19 cellular contexts compared by ENCODE assay signal in genomic region chr15:69860921-69861320, GRCh38.
DNase-seq lines count a peak whose midpoint lies in the region; ATAC-seq, FAIRE-seq and TF ChIP-seq lines count a peak whose summit lies in the region.
"Had no signal": no experiment of that assay in that cellular context is flagged by ENCODE, and none has a peak within 500 bp of the region (broad histone marks: within the 10 kb centered on the region; RNA-seq: fewer than 3 reads in every experiment).

No MANE protein-coding gene starts in this region.

- no peak overlapping the region for H3K9ac ChIP-seq in H1 (replicated peaks in 1 of 4; ENCODE audit: extremely low read depth in 1 of 4, low read depth in 3 of 4, low read length in 3 of 4)
- H3K9ac ChIP-seq in neuronal stem cell (ENCODE audit: low read depth, low read length, poor library complexity), result no peak overlapping the region

- H3K9me3 ChIP-seq in H1 (ENCODE audit: insufficient read depth in 2 of 2, low read depth in 1 of 2, low read length in 1 of 2) (no peaks in the 10 kb centered on the region), neuronal stem cell (replicated peaks in 1 of 2; ENCODE audit: control insufficient read depth in 2 of 2, insufficient read depth in 1 of 2, low read depth in 1 of 2, low read length in 2 of 2) (no peaks in the 10 kb centered on the region), osteoblast (ENCODE audit: low read depth, low read length) (no peaks in the 10 kb centered on the region)

- H4K91ac ChIP-seq in H1 (replicated peaks; ENCODE audit: insufficient read length, low read length) (no peak overlapping the region), neuronal stem cell (ENCODE audit: low read depth, low read length, poor library complexity) (no peak overlapping the region)

- no peak overlapping the region for H3K4ac ChIP-seq in H1 (replicated peaks; ENCODE audit: insufficient read length, low read depth, low read length)
- no peak overlapping the region for H3K4ac ChIP-seq in neuronal stem cell (ENCODE audit: low read length)

- H3K23me2 ChIP-seq in H1 (ENCODE audit: low read depth, low read length), result 0 out of 2 replicates have a peak, but pooled peaks cover 1% of the 10 kb centered on the region

- H3K36me3 ChIP-seq in H1 (ENCODE audit: control insufficient read depth in 2 of 4, insufficient read depth in 4 of 4, low read length in 3 of 4) (no peaks in the 10 kb centered on the region), neuronal stem cell (replicated peaks in 1 of 2; ENCODE audit: control insufficient read depth in 2 of 2, insufficient read depth in 2 of 2, low read length in 2 of 2) (no peaks in the 10 kb centered on the region), osteoblast (ENCODE audit: insufficient read depth, low read length) (no peaks in the 10 kb centered on the region)

- no peak for TF ChIP-seq RAD21 in H1 (IDR thresholded peaks at IDR 0.05 in 1 of 2, conservative IDR thresholded peaks at IDR 0.05 in 1 of 2; ENCODE audit: low read depth in 2 of 2, low read length in 2 of 2)

- H3K23ac ChIP-seq in H1 (ENCODE audit: insufficient read length) (no peak overlapping the region), neuronal stem cell (ENCODE audit: low read depth, low read length, poor library complexity) (no peak overlapping the region)

- H4K20me1 ChIP-seq in H1 (replicated peaks in 1 of 2; ENCODE audit: control insufficient read depth in 1 of 2, insufficient read depth in 2 of 2, low read length in 2 of 2), result no peaks in the 10 kb centered on the region
- no peaks in the 10 kb centered on the region for H4K20me1 ChIP-seq in osteoblast (ENCODE audit: insufficient read depth, low read length)

- CTCF ChIA-PET in H1 (lab: Charles Lee; ENCODE audit: partially characterized antibody), result interaction anchor here (1.1 to 1.9 kb wide), 3 partner anchors 15 to 134 kb away, joined by 3 to 5 read pairs (median 3); no protein-coding TSS in a partner anchor

- no peaks in the 10 kb centered on the region for H3K79me1 ChIP-seq in H1 (ENCODE audit: low read depth, low read length)
- no peaks in the 10 kb centered on the region for H3K79me1 ChIP-seq in neuronal stem cell (ENCODE audit: low read depth, low read length)

- TF ChIP-seq CTCF in H1 (IDR thresholded peaks at IDR 0.05; ENCODE audit: control extremely low read depth in 1 of 3, insufficient read depth in 1 of 3, low read depth in 1 of 3, low read length in 3 of 3) (no peak), nephron (IDR thresholded peaks at IDR 0.05; ENCODE audit: unreplicated experiment in 3 of 3) (no peak), osteoblast (IDR thresholded peaks at IDR 0.05; ENCODE audit: extremely low read depth, low read depth, low read length) (no peak)

- WGBS in H1 (ENCODE audit: extremely low coverage in 1 of 2, insufficient coverage in 1 of 2, insufficient read length in 1 of 2, insufficient replicate concordance in 2 of 2, low coverage in 1 of 2, low lambda C conversion rate in 2 of 2, missing lambda C conversion rate in 1 of 2), 2 experiments, result 93% methylated on average over 9 of the region's 9 CpGs; no CpG with 5 or more reads in 1 of the 2 experiments
- WGBS in neuronal stem cell (ENCODE audit: extremely low coverage in 2 of 2, insufficient read length in 2 of 2, insufficient replicate concordance in 1 of 2), 2 donors, result no CpG with 5 or more reads among the region's 9 CpGs

- H4K5ac ChIP-seq in H1 (ENCODE audit: insufficient read length, low read depth, low read length), result no peak overlapping the region

- DNase-seq in D341Med (ENCODE audit: low spot score), result peak; percentile 82
- peak; percentile 63 for DNase-seq in NCI-H2171 treated with DMSO at 0.1 percent for 48 hours (lab: John Stamatoyannopoulos, UW)
- DNase-seq in H1 (ENCODE audit: low read depth in 1 of 2, low spot score in 2 of 2), result no peak
- no peak for DNase-seq in neuronal stem cell (ENCODE audit: low spot score)
- no peak for DNase-seq in osteoblast (ENCODE audit: insufficient read length, low spot score, missing footprints)
- no peak for DNase-seq in T1000 (lab: John Stamatoyannopoulos, UW)
- DNase-seq: AML-193; C1 segment of cervical spinal cord; Calu3; CD8-positive, alpha-beta memory T cell; DMS79; MM.1S; NCI-H1048; NCI-H1417 treated with DMSO at 0.1 percent for 48 hours; NCI-H187; NCI-H748 treated with DMSO at 0.1 percent for 48 hours; SIG-M5 had no signal

- H3K56ac ChIP-seq in H1 (replicated peaks; ENCODE audit: insufficient read length, low read depth, low read length), result no peak overlapping the region

- H2BK120ac ChIP-seq in H1 (replicated peaks; ENCODE audit: low read depth, low read length), result no peak overlapping the region
- H2BK120ac ChIP-seq in neuronal stem cell (ENCODE audit: low read depth, low read length), result no peak overlapping the region

- peak overlapping the region; percentile 25 to 74 (median 30) for H3K27ac Mint-ChIP-seq in nephron
- H3K27ac Mint-ChIP-seq: CD8-positive, alpha-beta memory T cell had no signal

- H3K27me3 Mint-ChIP-seq in nephron (ENCODE audit: low read depth), result peaks cover 35% of the 10 kb centered on the region

- no peak overlapping the region for H2AFZ ChIP-seq in H1 (ENCODE audit: low read length)
- no peak overlapping the region for H2AFZ ChIP-seq in neuronal stem cell (ENCODE audit: low read length)
- H2AFZ ChIP-seq in osteoblast (ENCODE audit: low read length), result no peak overlapping the region

- no peaks in the 10 kb centered on the region; a peak in 1 of 7 replicates for H3K27me3 ChIP-seq in H1 (replicated peaks in 1 of 4; ENCODE audit: control insufficient read depth in 3 of 4, extremely low read depth in 1 of 4, insufficient read depth in 3 of 4, low read length in 3 of 4)
- H3K27me3 ChIP-seq in neuronal stem cell (ENCODE audit: control insufficient read depth in 3 of 3, insufficient read depth in 3 of 3, low read depth in 1 of 3, low read length in 3 of 3), result peaks cover 0 to 12% (median 0%) of the 10 kb centered on the region in 3 experiments
- H3K27me3 ChIP-seq in osteoblast (ENCODE audit: insufficient read depth, low read length), result peaks cover 5% of the 10 kb centered on the region

- no peak for TF ChIP-seq EP300 in H1 (IDR thresholded peaks at IDR 0.05; ENCODE audit: borderline replicate concordance in 1 of 2, low read depth in 2 of 2, low read length in 2 of 2)

- H3K4me1 ChIP-seq in H1 (replicated peaks in 1 of 4; ENCODE audit: control insufficient read depth in 3 of 4, insufficient read depth in 4 of 4, low read length in 3 of 4) (peaks cover 0 to 4% (median 0%) of the 10 kb centered on the region in 4 experiments; a peak in 1 of 7 replicates), neuronal stem cell (ENCODE audit: control insufficient read depth in 2 of 2, insufficient read depth in 1 of 2, low read depth in 1 of 2, low read length in 2 of 2) (peaks cover 0 to 11% of the 10 kb centered on the region in 2 donors), osteoblast (ENCODE audit: insufficient read depth, low read length) (peaks cover 5% of the 10 kb centered on the region)

- no peaks in the 10 kb centered on the region for H3K79me2 ChIP-seq in H1 (ENCODE audit: control insufficient read depth in 1 of 2, insufficient read depth in 2 of 2, low read length in 2 of 2)
- H3K79me2 ChIP-seq in osteoblast (ENCODE audit: insufficient read depth, low read length), result no peaks in the 10 kb centered on the region

- no peak overlapping the region for H2BK5ac ChIP-seq in H1 (ENCODE audit: low read depth, low read length)
- H2BK5ac ChIP-seq in neuronal stem cell (ENCODE audit: low read length), result no peak overlapping the region

- H4K8ac ChIP-seq in H1 (ENCODE audit: extremely low read depth, insufficient read depth, low read length), result no peak overlapping the region
- no peak overlapping the region for H4K8ac ChIP-seq in neuronal stem cell (ENCODE audit: low read depth, low read length)

- peaks cover 11% of the 10 kb centered on the region for H3K9me3 Mint-ChIP-seq in nephron
- H3K9me3 Mint-ChIP-seq: CD8-positive, alpha-beta memory T cell had no signal

- H2BK15ac ChIP-seq in H1 (ENCODE audit: low read length), result 0 out of 2 replicates have a peak overlapping the region, but pooled peaks have one; percentile 46
- H2BK15ac ChIP-seq in neuronal stem cell (ENCODE audit: low read length), result no peak overlapping the region

- no peak overlapping the region for H3K27ac ChIP-seq in H1 (ENCODE audit: low read depth, low read length)
- no peak overlapping the region for H3K27ac ChIP-seq in neuronal stem cell (replicated peaks; ENCODE audit: low read length)
- H3K27ac ChIP-seq in osteoblast (ENCODE audit: low read depth, low read length), result no peak overlapping the region

- H3K14ac ChIP-seq in H1 (ENCODE audit: insufficient read length), result no peak overlapping the region
- H3K14ac ChIP-seq in neuronal stem cell (ENCODE audit: low read length), result no peak overlapping the region

- peaks cover 72% of the 10 kb centered on the region for H3K4me1 Mint-ChIP-seq in nephron

- H2AK5ac ChIP-seq in H1 (ENCODE audit: low read depth, low read length) (no peak overlapping the region), neuronal stem cell (ENCODE audit: low read depth, low read length) (no peak overlapping the region)

- FAIRE-seq in H1 (lab: Jason Lieb, UNC), result no peak

- no peak for ATAC-seq in HG03571 (IDR thresholded peaks at IDR 0.05; ENCODE audit: unreplicated experiment)

- TF ChIP-seq POLR2A in H1 (IDR thresholded peaks at IDR 0.05; ENCODE audit: control extremely low read depth in 1 of 2, low read depth in 2 of 2, low read length in 2 of 2), result no peak

- H3K4me3 Mint-ChIP-seq in nephron, result peak overlapping the region in 1 of 3 experiments; percentile 34
- H3K4me3 Mint-ChIP-seq: CD8-positive, alpha-beta memory T cell had no signal

- no peak overlapping the region for H2BK20ac ChIP-seq in H1 (ENCODE audit: low read length)

- no peak overlapping the region for H2BK12ac ChIP-seq in H1 (ENCODE audit: low read depth, low read length)
- no peak overlapping the region for H2BK12ac ChIP-seq in neuronal stem cell (ENCODE audit: low read length)

- H3K4me2 ChIP-seq in H1 (ENCODE audit: insufficient read depth in 1 of 2, low read depth in 2 of 2, low read length in 2 of 2) (no peak overlapping the region), neuronal stem cell (ENCODE audit: insufficient read depth, low read length, poor library complexity, severe bottlenecking) (no peak overlapping the region), osteoblast (ENCODE audit: insufficient read depth, low read length) (no peak overlapping the region)

- H3K18ac ChIP-seq in H1 (ENCODE audit: extremely low read depth, low read length) (no peak overlapping the region), neuronal stem cell (ENCODE audit: low read length) (no peak overlapping the region)

- POLR2A ChIA-PET in H1 (lab: Charles Lee; ENCODE audit: partially characterized antibody), result no interaction called here

- H3K36me3 Mint-ChIP-seq in nephron (ENCODE audit: low read depth), result no peaks in the 10 kb centered on the region
- H3K36me3 Mint-ChIP-seq: CD8-positive, alpha-beta memory T cell had no signal

- H3K4me3 ChIP-seq in H1 (ENCODE audit: extremely low read depth in 1 of 4, insufficient read depth in 2 of 4, low read depth in 3 of 4, low read length in 4 of 4), result no peak overlapping the region
- no peak overlapping the region for H3K4me3 ChIP-seq in neuronal stem cell (ENCODE audit: low read length in 2 of 2)
- H3K4me3 ChIP-seq in osteoblast (ENCODE audit: insufficient read depth, low read length), result no peak overlapping the region

TF ChIP-seq in H1, 55 proteins besides CTCF, POLR2A, EP300 and RAD21 (continues in another document):
- TF ChIP-seq EZH2 (IDR thresholded peaks at IDR 0.05; ENCODE audit: low read depth, low read length, severe bottlenecking), result no peak

Comparison
In these comparisons a context has a peak if more than half of its experiments do, and no peak if none do; other contexts are left out.
1. DNase-seq: peak in D341Med (single experiment) and NCI-H2171 treated with DMSO at 0.1 percent for 48 hours (single experiment); none in H1 (0 of 2), neuronal stem cell (single experiment), osteoblast (single experiment) and T1000 (single experiment).